In the genomic region with DNA sequence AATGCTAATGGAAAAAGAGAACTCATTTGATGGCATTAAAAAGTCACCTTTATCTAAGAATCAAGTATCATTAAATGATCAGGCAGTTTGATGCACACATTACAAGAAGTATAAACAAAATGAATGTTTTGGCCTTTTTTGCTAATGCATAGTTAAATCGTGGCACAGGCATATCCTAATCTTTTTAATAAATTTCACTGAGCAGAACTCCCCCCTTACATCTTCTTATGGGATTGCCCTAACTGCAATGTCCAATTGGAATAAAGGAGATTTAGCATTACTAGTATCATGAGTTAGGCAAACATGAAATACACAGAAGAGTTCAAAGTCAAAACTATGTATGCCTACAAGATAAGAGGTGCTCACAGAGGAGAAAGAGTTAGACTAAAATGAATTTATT, we compare ENCODE assay signal across 21 cellular contexts.
"Had no signal": no experiment of that assay in that cellular context is flagged by ENCODE, and none has a peak within 500 bp of the region (broad histone marks: within the 10 kb centered on the region; RNA-seq: fewer than 3 reads in every experiment).

No MANE protein-coding gene starts in this region.

- H3K27ac Mint-ChIP-seq: activated CD8-positive, alpha-beta T cell treated with anti-CD3 and anti-CD28 coated beads, Interleukin-2, amount 10 ng/mL, durations not matched to agents 7 days and 5 days; activated naive CD8-positive, alpha-beta T cell treated with anti-CD3 and anti-CD28 coated beads for 36 hours; WTC11 had no signal

- H3K27me3 Mint-ChIP-seq: activated naive CD8-positive, alpha-beta T cell treated with anti-CD3 and anti-CD28 coated beads for 36 hours; brain; naive thymus-derived CD8-positive, alpha-beta T cell had no signal

- DNase-seq: activated CD4-positive, alpha-beta T cell treated with anti-CD3 and anti-CD28 coated beads for 48 hours; activated CD8-positive, alpha-beta memory T cell treated with anti-CD3 and anti-CD28 coated beads, Interleukin-2, amount 50 U/mL, for 4 hours; activated CD8-positive, alpha-beta T cell treated with anti-CD3 and anti-CD28 coated beads, Interleukin-2, amount 10 ng/mL, durations not matched to agents 7 days and 5 days; activated gamma-delta T cell treated with Interleukin-2 at 50 U/mL for 16 hours; activated naive CD8-positive, alpha-beta T cell treated with anti-CD3 and anti-CD28 coated beads for 36 hours; amygdala; central memory CD4-positive, alpha-beta T cell; cortex of kidney; effector CD4-positive, alpha-beta T cell; esophagus squamous epithelium; glutamatergic neuron; naive thymus-derived CD8-positive, alpha-beta T cell; T-helper 2 cell; thyroid gland had no signal

- H3K4me3 Mint-ChIP-seq: activated CD8-positive, alpha-beta T cell treated with anti-CD3 and anti-CD28 coated beads, Interleukin-2, amount 10 ng/mL, durations not matched to agents 7 days and 5 days; activated naive CD8-positive, alpha-beta T cell treated with anti-CD3 and anti-CD28 coated beads for 36 hours; brain; naive thymus-derived CD8-positive, alpha-beta T cell; WTC11 had no signal

- H3K9me3 ChIP-seq: esophagus squamous epithelium, neutrophil, right atrium auricular region, thyroid gland, vagina had no signal

- H3K27me3 ChIP-seq: esophagus squamous epithelium, neutrophil, right atrium auricular region, thyroid gland, vagina had no signal

- H3K4me1 ChIP-seq: esophagus squamous epithelium, vagina had no signal

- H3K9me3 Mint-ChIP-seq: activated naive CD8-positive, alpha-beta T cell treated with anti-CD3 and anti-CD28 coated beads for 36 hours; brain; WTC11 had no signal

- FAIRE-seq: endothelial cell of umbilical vein had no signal

- ATAC-seq: activated CD8-positive, alpha-beta T cell treated with anti-CD3 and anti-CD28 coated beads, Interleukin-2, amount 10 ng/mL, durations not matched to agents 7 days and 5 days; naive thymus-derived CD8-positive, alpha-beta T cell; WTC11 had no signal

- H3K27ac ChIP-seq: esophagus squamous epithelium, neutrophil, right atrium auricular region, thyroid gland, vagina had no signal

- H3K4me3 ChIP-seq: esophagus squamous epithelium, lung, right atrium auricular region, thyroid gland, vagina had no signal
